Comparison of ENCODE assay signal across 8 cellular contexts in genomic region chr2:223459328-223459939, GRCh38.
DNase-seq lines count a peak whose midpoint lies in the region; ATAC-seq and TF ChIP-seq lines count a peak whose summit lies in the region.

No MANE protein-coding gene starts in this region.

- H3K4me3 ChIP-seq in GM12864 (ENCODE audit: low read depth, low read length), result no peak overlapping the region
- H3K4me3 ChIP-seq in epithelial cell of proximal tubule (ENCODE audit: low read depth, low read length), result no peak overlapping the region

- ATAC-seq in GM21381 (IDR thresholded peaks at IDR 0.05; ENCODE audit: unreplicated experiment), result no peak
- ATAC-seq in GM21447 (IDR thresholded peaks at IDR 0.05; ENCODE audit: unreplicated experiment), result no peak
- no peak for ATAC-seq in GM18870 (IDR thresholded peaks at IDR 0.05; ENCODE audit: unreplicated experiment)
- no peak for ATAC-seq in HG03442 (IDR thresholded peaks at IDR 0.05; ENCODE audit: unreplicated experiment)

- no peak for DNase-seq in GM12864 (ENCODE audit: low read depth)
- peak; percentile 47 for DNase-seq in NCI-H748 treated with DMSO at 0.1 percent for 48 hours (lab: John Stamatoyannopoulos, UW)
- DNase-seq in epithelial cell of proximal tubule (ENCODE audit: low read depth), result no peak

- no peak overlapping the region for H3K27ac ChIP-seq in 22Rv1

- TF ChIP-seq CTCF in 22Rv1 (IDR thresholded peaks at IDR 0.05) (peak; percentile 77), GM12864 (IDR thresholded peaks at IDR 0.05; ENCODE audit: low read depth, low read length, missing control alignments) (peak; percentile 0), epithelial cell of proximal tubule (conservative IDR thresholded peaks at IDR 0.05; ENCODE audit: low read depth, low read length) (peak; percentile 50)

Comparison
In these comparisons a context has a peak if more than half of its experiments do, and no peak if none do; other contexts are left out.
1. CTCF ChIP-seq: peak in every context shown above with its lines; median percentile 77 in 22Rv1; 50 in epithelial cell of proximal tubule; 0 in GM12864.